In genomic region chr4:34236118-34236517, GRCh38 we compare ENCODE assay signal across 24 cellular contexts.
"Had no signal": no experiment of that assay in that cellular context is flagged by ENCODE, and none has a peak within 500 bp of the region (broad histone marks: within the 10 kb centered on the region; RNA-seq: fewer than 3 reads in every experiment).

No MANE protein-coding gene starts in this region.

- DNase-seq: colonic mucosa; cortex of kidney; dermis blood vessel endothelial cell; dorsolateral prefrontal cortex; effector CD4-positive, alpha-beta T cell; effector CD8-positive, alpha-beta T cell; effector memory CD4-positive, alpha-beta T cell; effector memory CD8-positive, alpha-beta T cell; endodermal cell; erythroblast; esophagus squamous epithelium; foreskin fibroblast; foreskin keratinocyte; foreskin melanocyte; gastrocnemius medialis; glutamatergic neuron; head of caudate nucleus; heart left ventricle; heart right ventricle had no signal

- H3K9me3 ChIP-seq: colonic mucosa, esophagus muscularis mucosa, gastrocnemius medialis, gastroesophageal sphincter had no signal

- ATAC-seq: effector memory CD8-positive, alpha-beta T cell; esophagus mucosa; foreskin keratinocyte; gastrocnemius medialis; gastroesophageal sphincter; heart left ventricle; heart right ventricle had no signal

- H3K36me3 ChIP-seq: colonic mucosa, esophagus muscularis mucosa, esophagus squamous epithelium, gastrocnemius medialis, gastroesophageal sphincter, heart left ventricle, heart right ventricle had no signal

- H3K27ac ChIP-seq: colonic mucosa, coronary artery, dorsolateral prefrontal cortex, epithelial cell of prostate, esophagus muscularis mucosa, esophagus squamous epithelium, foreskin keratinocyte, gastrocnemius medialis, gastroesophageal sphincter, heart left ventricle, heart right ventricle had no signal

- H3K27me3 ChIP-seq: colonic mucosa, dorsolateral prefrontal cortex, esophagus muscularis mucosa, esophagus squamous epithelium, foreskin keratinocyte, gastrocnemius medialis, gastroesophageal sphincter, heart left ventricle, heart right ventricle had no signal

- H3K4me3 ChIP-seq: colonic mucosa, coronary artery, dorsolateral prefrontal cortex, esophagus muscularis mucosa, esophagus squamous epithelium, gastrocnemius medialis, gastroesophageal sphincter, heart left ventricle, heart right ventricle had no signal
